6 cellular contexts compared by ENCODE assay signal in genomic region chr11:66334605-66335442, GRCh38. TPM values are rescaled to one million over a fixed set of nuclear protein-coding genes. Genes with fewer than 3 reads are reported as not detected.
DNase-seq lines count a peak whose midpoint lies in the region; ATAC-seq, FAIRE-seq and TF ChIP-seq lines count a peak whose summit lies in the region.

No MANE protein-coding gene starts in this region.

- ATAC-seq in GM21619 (IDR thresholded peaks at IDR 0.05; ENCODE audit: unreplicated experiment): no peak

- H3K27ac Mint-ChIP-seq in osteocyte (ENCODE audit: unreplicated experiment): peak overlapping the region; percentile 86

- FAIRE-seq in bronchial epithelial cell (lab: Jason Lieb, UNC): no peak

- no peaks in the 10 kb centered on the region for H3K27me3 Mint-ChIP-seq in osteocyte (ENCODE audit: unreplicated experiment)

- no peaks in the 10 kb centered on the region for H3K9me3 Mint-ChIP-seq in osteocyte (ENCODE audit: unreplicated experiment)

- no peaks in the 10 kb centered on the region for H3K27me3 ChIP-seq in bronchial epithelial cell (ENCODE audit: control insufficient read depth, insufficient read depth, low read length)

- TF ChIP-seq CTCF in bronchial epithelial cell (IDR thresholded peaks at IDR 0.05; ENCODE audit: insufficient read depth, low read length, severe bottlenecking): no peak
- TF ChIP-seq CTCF in osteocyte (IDR thresholded peaks at IDR 0.05): no peak

- H3K4me1 Mint-ChIP-seq in osteocyte (ENCODE audit: unreplicated experiment): peaks cover 45% of the 10 kb centered on the region

- DNase-seq in MV-4-11 (lab: John Stamatoyannopoulos, UW) (peak; percentile 61), bronchial epithelial cell (ENCODE audit: low read depth) (no peak), osteocyte (ENCODE audit: extremely low spot score, unreplicated experiment) (no peak), HPDE6-E6E7 (ENCODE audit: extremely low spot score) (no peak), nucleus accumbens (lab: John Stamatoyannopoulos, UW) (no peak)

- H3K4me3 ChIP-seq in bronchial epithelial cell (ENCODE audit: low read depth, low read length): peak overlapping the region; percentile 97

- peaks cover 6% of the 10 kb centered on the region for H3K36me3 Mint-ChIP-seq in osteocyte (ENCODE audit: unreplicated experiment)

- H3K4me3 Mint-ChIP-seq in osteocyte (ENCODE audit: unreplicated experiment): peak overlapping the region; percentile 99

- peaks cover 43% of the 10 kb centered on the region for H3K36me3 ChIP-seq in bronchial epithelial cell (ENCODE audit: control insufficient read depth, insufficient read depth, low read length)

RNA-seq across cellular contexts. Expression of gene RIN1, which starts 1.4 kb away (rescaled TPM):
- 19.0 and 19.7 TPM in 2 replicates for total RNA-seq in bronchial epithelial cell
- 21.0 and 23.6 TPM in 2 replicates for total RNA-seq in osteocyte

RNA-seq across cellular contexts. Expression of gene BRMS1, which starts 10.1 kb away (rescaled TPM):
- 67.6 and 81.6 TPM in 2 replicates for total RNA-seq in bronchial epithelial cell
- 32.3 and 33.4 TPM in 2 replicates for total RNA-seq in osteocyte

RNA-seq across cellular contexts. Expression of gene B4GAT1, which starts 12.6 kb away (rescaled TPM):
- total RNA-seq in bronchial epithelial cell: 7.7 and 10.8 TPM in 2 replicates
- 31.0 and 32.7 TPM in 2 replicates for total RNA-seq in osteocyte

RNA-seq across cellular contexts. Expression of gene CD248, which starts 18.0 kb away (rescaled TPM):
- total RNA-seq in bronchial epithelial cell (under 0.01 TPM in 2 replicates), osteocyte (68.7 and 70.9 TPM in 2 replicates)

RNA-seq across cellular contexts. Expression of gene SLC29A2, which starts 36.7 kb away (rescaled TPM):
- total RNA-seq in bronchial epithelial cell: 1.9 and 2.1 TPM in 2 replicates
- 2.0 and 3.6 TPM in 2 replicates for total RNA-seq in osteocyte
